In the genomic region with DNA sequence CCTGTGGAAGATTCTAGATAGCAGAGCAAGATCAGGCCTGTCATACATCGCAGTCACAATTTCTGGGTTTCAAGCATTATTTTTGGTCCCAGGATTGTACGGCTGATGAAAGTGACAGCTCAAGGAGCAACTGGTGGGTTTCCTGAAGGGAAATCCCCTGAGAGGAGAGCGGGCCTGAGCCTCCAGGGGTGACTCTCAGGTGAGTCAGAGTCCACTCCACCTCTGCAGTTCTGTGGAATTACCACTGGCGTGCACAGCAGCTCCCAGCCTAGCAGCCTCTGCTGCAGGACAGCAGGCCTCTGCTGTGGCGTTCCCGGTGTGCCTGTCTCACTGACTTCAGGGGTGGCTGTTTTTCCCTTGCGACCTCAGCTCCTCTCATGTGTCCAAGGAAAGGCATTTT, we compare ENCODE assay signal across 1 cellular context.
TF ChIP-seq lines count a peak whose summit lies in the region.

No MANE protein-coding gene starts in this region.

TF ChIP-seq in H1, 55 proteins besides CTCF, POLR2A, EP300 and RAD21 (continued from another document):
- TF ChIP-seq MAFK (IDR thresholded peaks at IDR 0.05; ENCODE audit: low read depth, low read length) (no peak), SIRT6 (IDR thresholded peaks at IDR 0.05; ENCODE audit: low read length) (no peak), SP1 (IDR thresholded peaks at IDR 0.05; ENCODE audit: low read depth, low read length) (no peak), POU5F1 (IDR thresholded peaks at IDR 0.05; ENCODE audit: low read depth, low read length) (no peak), POLR2AphosphoS5 (IDR thresholded peaks at IDR 0.05; ENCODE audit: low read depth, low read length) (no peak), SIX5 (IDR thresholded peaks at IDR 0.05; ENCODE audit: low read depth, low read length) (no peak), CBX8 (IDR thresholded peaks at IDR 0.05; ENCODE audit: borderline replicate concordance, low read depth, low read length) (no peak), YY1 (IDR thresholded peaks at IDR 0.05; ENCODE audit: low read depth, low read length) (no peak), ASH2L (IDR thresholded peaks at IDR 0.05; ENCODE audit: low read length) (no peak)
- TF ChIP-seq, protein P1, sequence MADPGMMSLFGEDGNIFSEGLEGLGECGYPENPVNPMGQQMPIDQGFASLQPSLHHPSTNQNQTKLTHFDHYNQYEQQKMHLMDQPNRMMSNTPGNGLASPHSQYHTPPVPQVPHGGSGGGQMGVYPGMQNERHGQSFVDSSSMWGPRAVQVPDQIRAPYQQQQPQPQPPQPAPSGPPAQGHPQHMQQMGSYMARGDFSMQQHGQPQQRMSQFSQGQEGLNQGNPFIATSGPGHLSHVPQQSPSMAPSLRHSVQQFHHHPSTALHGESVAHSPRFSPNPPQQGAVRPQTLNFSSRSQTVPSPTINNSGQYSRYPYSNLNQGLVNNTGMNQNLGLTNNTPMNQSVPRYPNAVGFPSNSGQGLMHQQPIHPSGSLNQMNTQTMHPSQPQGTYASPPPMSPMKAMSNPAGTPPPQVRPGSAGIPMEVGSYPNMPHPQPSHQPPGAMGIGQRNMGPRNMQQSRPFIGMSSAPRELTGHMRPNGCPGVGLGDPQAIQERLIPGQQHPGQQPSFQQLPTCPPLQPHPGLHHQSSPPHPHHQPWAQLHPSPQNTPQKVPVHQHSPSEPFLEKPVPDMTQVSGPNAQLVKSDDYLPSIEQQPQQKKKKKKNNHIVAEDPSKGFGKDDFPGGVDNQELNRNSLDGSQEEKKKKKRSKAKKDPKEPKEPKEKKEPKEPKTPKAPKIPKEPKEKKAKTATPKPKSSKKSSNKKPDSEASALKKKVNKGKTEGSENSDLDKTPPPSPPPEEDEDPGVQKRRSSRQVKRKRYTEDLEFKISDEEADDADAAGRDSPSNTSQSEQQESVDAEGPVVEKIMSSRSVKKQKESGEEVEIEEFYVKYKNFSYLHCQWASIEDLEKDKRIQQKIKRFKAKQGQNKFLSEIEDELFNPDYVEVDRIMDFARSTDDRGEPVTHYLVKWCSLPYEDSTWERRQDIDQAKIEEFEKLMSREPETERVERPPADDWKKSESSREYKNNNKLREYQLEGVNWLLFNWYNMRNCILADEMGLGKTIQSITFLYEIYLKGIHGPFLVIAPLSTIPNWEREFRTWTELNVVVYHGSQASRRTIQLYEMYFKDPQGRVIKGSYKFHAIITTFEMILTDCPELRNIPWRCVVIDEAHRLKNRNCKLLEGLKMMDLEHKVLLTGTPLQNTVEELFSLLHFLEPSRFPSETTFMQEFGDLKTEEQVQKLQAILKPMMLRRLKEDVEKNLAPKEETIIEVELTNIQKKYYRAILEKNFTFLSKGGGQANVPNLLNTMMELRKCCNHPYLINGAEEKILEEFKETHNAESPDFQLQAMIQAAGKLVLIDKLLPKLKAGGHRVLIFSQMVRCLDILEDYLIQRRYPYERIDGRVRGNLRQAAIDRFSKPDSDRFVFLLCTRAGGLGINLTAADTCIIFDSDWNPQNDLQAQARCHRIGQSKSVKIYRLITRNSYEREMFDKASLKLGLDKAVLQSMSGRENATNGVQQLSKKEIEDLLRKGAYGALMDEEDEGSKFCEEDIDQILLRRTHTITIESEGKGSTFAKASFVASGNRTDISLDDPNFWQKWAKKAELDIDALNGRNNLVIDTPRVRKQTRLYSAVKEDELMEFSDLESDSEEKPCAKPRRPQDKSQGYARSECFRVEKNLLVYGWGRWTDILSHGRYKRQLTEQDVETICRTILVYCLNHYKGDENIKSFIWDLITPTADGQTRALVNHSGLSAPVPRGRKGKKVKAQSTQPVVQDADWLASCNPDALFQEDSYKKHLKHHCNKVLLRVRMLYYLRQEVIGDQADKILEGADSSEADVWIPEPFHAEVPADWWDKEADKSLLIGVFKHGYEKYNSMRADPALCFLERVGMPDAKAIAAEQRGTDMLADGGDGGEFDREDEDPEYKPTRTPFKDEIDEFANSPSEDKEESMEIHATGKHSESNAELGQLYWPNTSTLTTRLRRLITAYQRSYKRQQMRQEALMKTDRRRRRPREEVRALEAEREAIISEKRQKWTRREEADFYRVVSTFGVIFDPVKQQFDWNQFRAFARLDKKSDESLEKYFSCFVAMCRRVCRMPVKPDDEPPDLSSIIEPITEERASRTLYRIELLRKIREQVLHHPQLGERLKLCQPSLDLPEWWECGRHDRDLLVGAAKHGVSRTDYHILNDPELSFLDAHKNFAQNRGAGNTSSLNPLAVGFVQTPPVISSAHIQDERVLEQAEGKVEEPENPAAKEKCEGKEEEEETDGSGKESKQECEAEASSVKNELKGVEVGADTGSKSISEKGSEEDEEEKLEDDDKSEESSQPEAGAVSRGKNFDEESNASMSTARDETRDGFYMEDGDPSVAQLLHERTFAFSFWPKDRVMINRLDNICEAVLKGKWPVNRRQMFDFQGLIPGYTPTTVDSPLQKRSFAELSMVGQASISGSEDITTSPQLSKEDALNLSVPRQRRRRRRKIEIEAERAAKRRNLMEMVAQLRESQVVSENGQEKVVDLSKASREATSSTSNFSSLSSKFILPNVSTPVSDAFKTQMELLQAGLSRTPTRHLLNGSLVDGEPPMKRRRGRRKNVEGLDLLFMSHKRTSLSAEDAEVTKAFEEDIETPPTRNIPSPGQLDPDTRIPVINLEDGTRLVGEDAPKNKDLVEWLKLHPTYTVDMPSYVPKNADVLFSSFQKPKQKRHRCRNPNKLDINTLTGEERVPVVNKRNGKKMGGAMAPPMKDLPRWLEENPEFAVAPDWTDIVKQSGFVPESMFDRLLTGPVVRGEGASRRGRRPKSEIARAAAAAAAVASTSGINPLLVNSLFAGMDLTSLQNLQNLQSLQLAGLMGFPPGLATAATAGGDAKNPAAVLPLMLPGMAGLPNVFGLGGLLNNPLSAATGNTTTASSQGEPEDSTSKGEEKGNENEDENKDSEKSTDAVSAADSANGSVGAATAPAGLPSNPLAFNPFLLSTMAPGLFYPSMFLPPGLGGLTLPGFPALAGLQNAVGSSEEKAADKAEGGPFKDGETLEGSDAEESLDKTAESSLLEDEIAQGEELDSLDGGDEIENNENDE (IDR thresholded peaks at IDR 0.05; ENCODE audit: insufficient replicate concordance, low read length): no peak
TF ChIP-seq in H1: peak in this region for 0.
